In genomic region chr2:101616411-101616810, GRCh38 we compare ENCODE assay signal across 13 cellular contexts.
DNase-seq lines count a peak whose midpoint lies in the region; ATAC-seq and TF ChIP-seq lines count a peak whose summit lies in the region.
"Had no signal": no experiment of that assay in that cellular context is flagged by ENCODE, and none has a peak within 500 bp of the region (broad histone marks: within the 10 kb centered on the region; RNA-seq: fewer than 3 reads in every experiment).

No MANE protein-coding gene starts in this region.

- TF ChIP-seq CTCF in PC-3 (conservative IDR thresholded peaks at IDR 0.05; ENCODE audit: low read depth, low read length) (no peak), progenitor cell of endocrine pancreas (IDR thresholded peaks at IDR 0.05; ENCODE audit: unreplicated experiment) (no peak), esophagus muscularis mucosa (IDR thresholded peaks at IDR 0.05) (no peak), mucosa of descending colon (IDR thresholded peaks at IDR 0.05) (no peak)

- H3K36me3 ChIP-seq in PC-3 (ENCODE audit: low read depth, low read length) = no peaks in the 10 kb centered on the region
- no peaks in the 10 kb centered on the region for H3K36me3 ChIP-seq in esophagus muscularis mucosa
- no peaks in the 10 kb centered on the region for H3K36me3 ChIP-seq in mucosa of descending colon (ENCODE audit: low read depth)

- no TSS peak for BruUV-seq in PC-3 (replicated peaks; lab: Mats Ljungman, UMichigan)

- no peaks in the 10 kb centered on the region for H3K9me2 ChIP-seq in PC-3 (replicated peaks; ENCODE audit: low read length)

- no peak overlapping the region for H3K9ac ChIP-seq in PC-3 (ENCODE audit: low read length)

- H3K27me3 ChIP-seq in PC-3 (ENCODE audit: low read length) (no peaks in the 10 kb centered on the region), esophagus muscularis mucosa (no peaks in the 10 kb centered on the region)

- H3K27me3 Mint-ChIP-seq in progenitor cell of endocrine pancreas = peaks cover 10% of the 10 kb centered on the region
- H3K27me3 Mint-ChIP-seq in activated T-cell treated with anti-CD3 and anti-CD28 coated beads, Interleukin-2, amount 50 U/mL, for 72 hours (ENCODE audit: low read depth) = no peaks in the 10 kb centered on the region
- H3K27me3 Mint-ChIP-seq: stimulated activated naive CD8-positive, alpha-beta T cell treated with anti-CD3 and anti-CD28 coated beads, Interleukin-15, amount 100 ng/mL, for 72 hours had no signal

- POLR2A ChIA-PET in PC-3 (lab: Charles Lee; ENCODE audit: unreplicated experiment) = no interaction called here

- H3F3A ChIP-seq in PC-3 (ENCODE audit: low read length, unreplicated experiment) = no peaks in the 10 kb centered on the region

- TF ChIP-seq EP300 in esophagus muscularis mucosa (IDR thresholded peaks at IDR 0.05) = no peak

- DNase-seq in G401 (ENCODE audit: low spot score) = peak; percentile 47
- no peak for DNase-seq in PC-3
- DNase-seq in globus pallidus (ENCODE audit: low spot score) = peak; percentile 82
- DNase-seq in progenitor cell of endocrine pancreas (ENCODE audit: low spot score, unreplicated experiment) = no peak
- no peak for DNase-seq in esophagus muscularis mucosa (ENCODE audit: extremely low spot score)
- DNase-seq in activated T-cell treated with anti-CD3 and anti-CD28 coated beads, Interleukin-2, amount 50 U/mL, for 72 hours = no peak
- DNase-seq in mucosa of descending colon = no peak
- DNase-seq: activated gamma-delta T cell treated with Interleukin-2 at 50 U/mL for 16 hours; CD4-positive, CD25-positive, alpha-beta regulatory T cell; stimulated activated CD4-positive, alpha-beta T cell treated with anti-CD3 and anti-CD28 coated beads, Interleukin-4, amount 100 ng/mL, for 4 hours; stimulated activated naive CD8-positive, alpha-beta T cell treated with anti-CD3 and anti-CD28 coated beads, Interleukin-15, amount 100 ng/mL, for 72 hours had no signal

- no peak overlapping the region for H3K4me3 ChIP-seq in PC-3 (ENCODE audit: low read length)
- H3K4me3 ChIP-seq in esophagus muscularis mucosa = no peak overlapping the region
- no peak overlapping the region for H3K4me3 ChIP-seq in mucosa of descending colon
- H3K4me3 ChIP-seq: coronary artery had no signal

- H3K4me2 ChIP-seq in PC-3 (ENCODE audit: low read length) = no peak overlapping the region

- TF ChIP-seq POLR2A in esophagus muscularis mucosa (IDR thresholded peaks at IDR 0.05; ENCODE audit: low read depth) = no peak

- ATAC-seq in PC-3 (no peak), mucosa of descending colon (no peak)
- ATAC-seq in activated T-cell treated with anti-CD3 and anti-CD28 coated beads, Interleukin-2, amount 50 U/mL, for 72 hours (replicated peaks in 1 of 2) = no peak
- ATAC-seq: left lobe of liver; stimulated activated naive CD8-positive, alpha-beta T cell treated with anti-CD3 and anti-CD28 coated beads, Interleukin-15, amount 100 ng/mL, for 72 hours had no signal

- no peaks in the 10 kb centered on the region for H3K36me3 Mint-ChIP-seq in progenitor cell of endocrine pancreas (ENCODE audit: insufficient read depth)
- no peaks in the 10 kb centered on the region for H3K36me3 Mint-ChIP-seq in activated T-cell treated with anti-CD3 and anti-CD28 coated beads, Interleukin-2, amount 50 U/mL, for 72 hours (ENCODE audit: insufficient read depth in 2 of 2)
- H3K36me3 Mint-ChIP-seq: CD4-positive, CD25-positive, alpha-beta regulatory T cell had no signal

- no peaks in the 10 kb centered on the region for H3K9me3 ChIP-seq in PC-3 (ENCODE audit: low read length)
- no peaks in the 10 kb centered on the region for H3K9me3 ChIP-seq in esophagus muscularis mucosa
- H3K9me3 ChIP-seq in mucosa of descending colon = no peaks in the 10 kb centered on the region

- intact Hi-C loops in PC-3 (cut with micrococcal nuclease) = no loop called here
- intact Hi-C loops in esophagus muscularis mucosa (cut with DNase I) = no loop called here
- intact Hi-C loops in mucosa of descending colon (cut with DNase I, micrococcal nuclease) = no loop called here

- peaks cover 12% of the 10 kb centered on the region for H3K4me1 Mint-ChIP-seq in progenitor cell of endocrine pancreas (ENCODE audit: low read depth)
- H3K4me1 Mint-ChIP-seq in activated T-cell treated with anti-CD3 and anti-CD28 coated beads, Interleukin-2, amount 50 U/mL, for 72 hours (ENCODE audit: low read depth) = peaks cover 3% of the 10 kb centered on the region

- H3K27ac Mint-ChIP-seq in progenitor cell of endocrine pancreas = peak overlapping the region; percentile 62
- H3K27ac Mint-ChIP-seq in activated T-cell treated with anti-CD3 and anti-CD28 coated beads, Interleukin-2, amount 50 U/mL, for 72 hours = no peak overlapping the region
- H3K27ac Mint-ChIP-seq: stimulated activated naive CD8-positive, alpha-beta T cell treated with anti-CD3 and anti-CD28 coated beads, Interleukin-15, amount 100 ng/mL, for 72 hours had no signal

- H2AFZ ChIP-seq in PC-3 (ENCODE audit: low read length) = peak overlapping the region; percentile 46; the same call in 1 of the 2 replicates

- no peaks in the 10 kb centered on the region for H3K79me2 ChIP-seq in PC-3 (ENCODE audit: low read length)

- 86% methylated on average over 13 of the region's 13 CpGs for WGBS in esophagus muscularis mucosa

- H3K27ac ChIP-seq in PC-3 (ENCODE audit: low read length) = no peak overlapping the region
- H3K27ac ChIP-seq in esophagus muscularis mucosa (replicated peaks in 1 of 4) = no peak overlapping the region
- H3K27ac ChIP-seq: coronary artery had no signal

- no peaks in the 10 kb centered on the region for H3K9me3 Mint-ChIP-seq in progenitor cell of endocrine pancreas (ENCODE audit: low read depth)
- H3K9me3 Mint-ChIP-seq in activated T-cell treated with anti-CD3 and anti-CD28 coated beads, Interleukin-2, amount 50 U/mL, for 72 hours = no peaks in the 10 kb centered on the region
- H3K9me3 Mint-ChIP-seq: stimulated activated naive CD8-positive, alpha-beta T cell treated with anti-CD3 and anti-CD28 coated beads, Interleukin-15, amount 100 ng/mL, for 72 hours had no signal

- H3K4me1 ChIP-seq in PC-3 (ENCODE audit: insufficient read depth, low read length) = peaks cover 10% of the 10 kb centered on the region; the same call in 1 of the 2 replicates
- H3K4me1 ChIP-seq in esophagus muscularis mucosa = peaks cover 0 to 12% (median 7%) of the 10 kb centered on the region in 4 donors
- H3K4me1 ChIP-seq in mucosa of descending colon (ENCODE audit: low read depth) = no peaks in the 10 kb centered on the region

- in situ Hi-C loops in G401 (cut with HindIII; ENCODE audit: low sequenced_read_pairs) = no loop called here

- H3K4me3 Mint-ChIP-seq in progenitor cell of endocrine pancreas (ENCODE audit: low read depth) = no peak overlapping the region
- no peak overlapping the region for H3K4me3 Mint-ChIP-seq in activated T-cell treated with anti-CD3 and anti-CD28 coated beads, Interleukin-2, amount 50 U/mL, for 72 hours
- H3K4me3 Mint-ChIP-seq: CD4-positive, CD25-positive, alpha-beta regulatory T cell; stimulated activated naive CD8-positive, alpha-beta T cell treated with anti-CD3 and anti-CD28 coated beads, Interleukin-15, amount 100 ng/mL, for 72 hours had no signal

- CTCF ChIA-PET in PC-3 (lab: Charles Lee) = no interaction called here

- no peaks in the 10 kb centered on the region for H4K20me1 ChIP-seq in PC-3 (ENCODE audit: low read length)

Comparison
In these comparisons a context has a peak if more than half of its experiments do, and no peak if none do; other contexts are left out.
1. DNase-seq: peak in G401 (single experiment) and globus pallidus (single experiment); none in PC-3 (single experiment), progenitor cell of endocrine pancreas (single experiment), esophagus muscularis mucosa (single experiment), activated T-cell treated with anti-CD3 and anti-CD28 coated beads, Interleukin-2, amount 50 U/mL, for 72 hours (0 of 2) and mucosa of descending colon (0 of 3).